ENCODE assay signal across 15 cellular contexts in the genomic region with DNA sequence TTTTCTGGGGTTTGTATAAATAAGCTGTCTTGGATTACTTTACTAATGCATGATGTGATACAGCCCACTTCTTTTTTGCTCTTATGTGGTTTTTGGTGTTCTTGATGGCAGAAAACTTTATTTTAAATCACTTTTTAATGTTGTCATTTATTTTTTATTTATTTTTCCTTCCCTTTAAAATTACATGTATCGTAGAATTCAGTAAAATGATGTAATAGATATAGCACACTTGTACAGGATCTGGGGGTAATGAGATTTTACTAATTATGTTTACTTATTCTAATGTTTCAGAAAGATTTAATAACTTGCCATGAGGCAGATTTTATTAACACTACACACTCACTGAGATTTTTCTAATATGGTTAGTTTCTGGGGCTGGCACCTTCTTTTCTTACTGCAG. TPM values are rescaled to one million over a fixed set of nuclear protein-coding genes. Genes with fewer than 3 reads are reported as not detected.
A peak's percentile ranks its signal among the peaks of the same experiment; 100 is the strongest.
DNase-seq lines count a peak whose midpoint lies in the region; ATAC-seq and TF ChIP-seq lines count a peak whose summit lies in the region.
"Had no signal": no experiment of that assay in that cellular context is flagged by ENCODE, and none has a peak within 500 bp of the region (broad histone marks: within the 10 kb centered on the region; RNA-seq: fewer than 3 reads in every experiment).

No MANE protein-coding gene starts in this region.

- intact Hi-C loops in heart right ventricle (cut with DNase I) (loop anchor here in 7 of 10 donors (5.0 to 10.0 kb wide), 8 partner anchors 148 to 1108 kb away; no protein-coding TSS in a partner anchor), Right ventricle myocardium superior (cut with DNase I) (loop anchor here (5.0 kb wide), 2 partner anchors 220 to 880 kb away; no protein-coding TSS in a partner anchor), thyroid gland (cut with DNase I) (no loop called here)

- H3K9me3 ChIP-seq in heart right ventricle (peaks cover 0 to 2% (median under 1%) of the 10 kb centered on the region in 11 donors), thyroid gland (no peaks in the 10 kb centered on the region)
- H3K9me3 ChIP-seq: uterus had no signal

- H3K9me3 Mint-ChIP-seq in mesothelial cell of epicardium: no peaks in the 10 kb centered on the region
- H3K9me3 Mint-ChIP-seq in activated CD8-positive, alpha-beta T cell treated with anti-CD3 and anti-CD28 coated beads, Interleukin-2, amount 10 ng/mL, durations not matched to agents 7 days and 5 days (ENCODE audit: insufficient read depth): peaks cover under 1% of the 10 kb centered on the region
- H3K9me3 Mint-ChIP-seq: activated CD8-positive, alpha-beta T cell treated with anti-CD3 and anti-CD28 coated beads for 36 hours had no signal

- 43 to 63% methylated on average over 1 of the region's 1 CpG for WGBS in heart right ventricle, 2 donors
- WGBS in thyroid gland, 2 donors: 92 to 98% methylated on average over 1 of the region's 1 CpG

- H3K36me3 ChIP-seq in heart right ventricle (peaks cover 0 to 8% (median 0%) of the 10 kb centered on the region in 9 donors), thyroid gland (no peaks in the 10 kb centered on the region)
- H3K36me3 ChIP-seq: brain microvascular endothelial cell, uterus had no signal

- POLR2A ChIA-PET in activated CD8-positive, alpha-beta T cell treated with anti-CD3 and anti-CD28 coated beads, Interleukin-2, amount 10 ng/mL, durations not matched to agents 7 days and 5 days (lab: Charles Lee): interaction anchor here (0.6 kb wide), 1 partner anchor 266 kb away, joined by 3 read pairs; no protein-coding TSS in a partner anchor

- no peak for ATAC-seq in heart right ventricle
- no peak for ATAC-seq in Right ventricle myocardium superior (ENCODE audit: poor library complexity)
- no peak for ATAC-seq in SK-N-SH treated with all-trans-retinoic acid at 6 μM for 48 hours
- no peak for ATAC-seq in HG02938 (IDR thresholded peaks at IDR 0.05; ENCODE audit: unreplicated experiment)
- ATAC-seq in activated CD8-positive, alpha-beta T cell treated with anti-CD3 and anti-CD28 coated beads, Interleukin-2, amount 10 ng/mL, durations not matched to agents 7 days and 5 days: no peak
- ATAC-seq in GM18520 (IDR thresholded peaks at IDR 0.05; ENCODE audit: unreplicated experiment): no peak

- H3K4me1 ChIP-seq in heart right ventricle (peaks cover 0 to 72% (median 35%) of the 10 kb centered on the region in 9 donors), thyroid gland (peaks cover 34 to 63% of the 10 kb centered on the region in 2 donors)

- H3K4me3 Mint-ChIP-seq in mesothelial cell of epicardium: peak overlapping the region; percentile 71
- no peak overlapping the region for H3K4me3 Mint-ChIP-seq in activated CD8-positive, alpha-beta T cell treated with anti-CD3 and anti-CD28 coated beads, Interleukin-2, amount 10 ng/mL, durations not matched to agents 7 days and 5 days

- H3K27me3 ChIP-seq in heart right ventricle (no peaks in the 10 kb centered on the region), thyroid gland (no peaks in the 10 kb centered on the region)
- H3K27me3 ChIP-seq: brain microvascular endothelial cell, uterus had no signal

- H3K36me3 Mint-ChIP-seq in mesothelial cell of epicardium: peaks cover 4% of the 10 kb centered on the region
- peaks cover 18% of the 10 kb centered on the region for H3K36me3 Mint-ChIP-seq in activated CD8-positive, alpha-beta T cell treated with anti-CD3 and anti-CD28 coated beads, Interleukin-2, amount 10 ng/mL, durations not matched to agents 7 days and 5 days (ENCODE audit: low read depth)

- H3K27ac ChIP-seq in heart right ventricle (peak overlapping the region in 9 of 10 donors; percentile 32 to 81 (median 75)), thyroid gland (peak overlapping the region; percentile 4 to 40 (median 10))

- peaks cover 66% of the 10 kb centered on the region for H3K4me1 Mint-ChIP-seq in mesothelial cell of epicardium
- H3K4me1 Mint-ChIP-seq in activated CD8-positive, alpha-beta T cell treated with anti-CD3 and anti-CD28 coated beads, Interleukin-2, amount 10 ng/mL, durations not matched to agents 7 days and 5 days (ENCODE audit: low read depth): peaks cover 28% of the 10 kb centered on the region

- TF ChIP-seq CTCF in heart right ventricle (IDR thresholded peaks at IDR 0.05) (no peak), mesothelial cell of epicardium (IDR thresholded peaks at IDR 0.05; ENCODE audit: unreplicated experiment) (no peak), thyroid gland (IDR thresholded peaks at IDR 0.05) (no peak)

- CTCF ChIA-PET in activated CD8-positive, alpha-beta T cell treated with anti-CD3 and anti-CD28 coated beads, Interleukin-2, amount 10 ng/mL, durations not matched to agents 7 days and 5 days (lab: Charles Lee): interaction anchor here (0.7 to 1.8 kb wide), 3 partner anchors 44 to 152 kb away, joined by 3 to 4 read pairs (median 4); no protein-coding TSS in a partner anchor

- H3K27ac Mint-ChIP-seq in mesothelial cell of epicardium: peak overlapping the region; percentile 92
- H3K27ac Mint-ChIP-seq in activated CD8-positive, alpha-beta T cell treated with anti-CD3 and anti-CD28 coated beads, Interleukin-2, amount 10 ng/mL, durations not matched to agents 7 days and 5 days: no peak overlapping the region

- no peak for TF ChIP-seq POLR2A in thyroid gland (IDR thresholded peaks at IDR 0.05)

- DNase-seq in heart right ventricle (no peak), Right ventricle myocardium superior (no peak), mesothelial cell of epicardium (ENCODE audit: low spot score in 2 of 2, unreplicated experiment in 2 of 2) (no peak), thyroid gland (no peak)
- DNase-seq in activated CD8-positive, alpha-beta T cell treated with anti-CD3 and anti-CD28 coated beads, Interleukin-2, amount 10 ng/mL, durations not matched to agents 7 days and 5 days: no peak
- DNase-seq: activated naive CD4-positive, alpha-beta T cell treated with Interleukin-2 at 50 U/mL for 16 hours; DMS79 treated with DMSO at 0.1 percent for 48 hours; NCI-H226; stimulated activated CD8-positive, alpha-beta memory T cell treated with anti-CD3 and anti-CD28 coated beads, Interleukin-4, amount 100 ng/mL, for 48 hours; uterus had no signal

- no peaks in the 10 kb centered on the region for H3K27me3 Mint-ChIP-seq in mesothelial cell of epicardium (ENCODE audit: low read depth)
- no peaks in the 10 kb centered on the region for H3K27me3 Mint-ChIP-seq in activated CD8-positive, alpha-beta T cell treated with anti-CD3 and anti-CD28 coated beads, Interleukin-2, amount 10 ng/mL, durations not matched to agents 7 days and 5 days (ENCODE audit: low read depth)
- H3K27me3 Mint-ChIP-seq: activated CD8-positive, alpha-beta T cell treated with anti-CD3 and anti-CD28 coated beads for 36 hours had no signal

- H3K4me3 ChIP-seq in heart right ventricle (peak overlapping the region in 9 of 10 donors; percentile 26 to 55 (median 49)), thyroid gland (replicated peaks in 1 of 3) (no peak overlapping the region)

TF ChIP-seq in SK-N-SH treated with all-trans-retinoic acid at 6 μM for 48 hours, 23 proteins besides CTCF, POLR2A, EP300 and RAD21:
- TF ChIP-seq TOX (CRISPR knock-in tag; IDR thresholded peaks at IDR 0.05; ENCODE audit: borderline replicate concordance) (peak; percentile 13; the same call in 1 of the 2 replicates), ZFP3 (CRISPR knock-in tag; IDR thresholded peaks at IDR 0.05) (no peak), OSR1 (CRISPR knock-in tag; IDR thresholded peaks at IDR 0.05) (no peak), BACH2 (CRISPR knock-in tag; IDR thresholded peaks at IDR 0.05; ENCODE audit: borderline replicate concordance) (no peak), ZNF565 (CRISPR knock-in tag; conservative IDR thresholded peaks at IDR 0.05; ENCODE audit: low read depth) (no peak), ZC3H10 (CRISPR knock-in tag; IDR thresholded peaks at IDR 0.05) (no peak)

RNA-seq across cellular contexts. Expression of a gene that starts 0.7 kb away (rescaled TPM):
- total RNA-seq in heart right ventricle: 100 to 1,000 TPM in 1 of 10 donors, 10 to 100 TPM in 9; 19.0 to 102 (median 51.8) TPM
- 10 to 100 TPM; 20.0 to 24.7 TPM for polyA plus RNA-seq in heart right ventricle
- total RNA-seq in Right ventricle myocardium superior: 78.4 TPM
- 5.4 to 5.8 TPM (median 5.7 TPM) in 3 replicates for total RNA-seq in mesothelial cell of epicardium
- total RNA-seq in thyroid gland: 1 to 10 TPM in 3 of 4 donors, under 1 TPM in 1; 0.67 to 1.7 (median 1.6) TPM
- under 1 TPM; 0.63 to 0.94 TPM for total RNA-seq in activated CD8-positive, alpha-beta T cell treated with anti-CD3 and anti-CD28 coated beads, Interleukin-2, amount 10 ng/mL, durations not matched to agents 7 days and 5 days

Comparison
In these comparisons a context has a peak if more than half of its experiments do, and no peak if none do; other contexts are left out.
1. H3K4me3 ChIP-seq: peak in heart right ventricle (9 of 10); none in thyroid gland (0 of 3).